ENCODE assay signal across 1 cellular context in genomic region chr10:58266003-58266825, GRCh38.
TF ChIP-seq lines count a peak whose summit lies in the region.

No MANE protein-coding gene starts in this region.

TF ChIP-seq in GM12878, 131 proteins besides CTCF, POLR2A, EP300 and RAD21 (continued from another document and continues in another):
- TF ChIP-seq BCLAF1 (IDR thresholded peaks at IDR 0.05) (no peak), RB1 (IDR thresholded peaks at IDR 0.05; ENCODE audit: borderline replicate concordance) (no peak), FOS (IDR thresholded peaks at IDR 0.05; ENCODE audit: borderline replicate concordance, extremely low read depth, insufficient read length) (no peak), BRCA1 (IDR thresholded peaks at IDR 0.05; ENCODE audit: low read depth, low read length) (no peak), CHD4 (IDR thresholded peaks at IDR 0.05) (no peak), NR2C2 (IDR thresholded peaks at IDR 0.05; ENCODE audit: borderline replicate concordance, control insufficient read depth, insufficient read length, low read depth) (no peak), KDM1A (IDR thresholded peaks at IDR 0.05; ENCODE audit: borderline replicate concordance) (no peak), ZZZ3 (IDR thresholded peaks at IDR 0.05; ENCODE audit: control insufficient read depth, insufficient read length, low read depth) (no peak), CREB1 (IDR thresholded peaks at IDR 0.05; ENCODE audit: low read depth) (peak; percentile 65), TCF7 (IDR thresholded peaks at IDR 0.05; ENCODE audit: borderline replicate concordance) (no peak), NFYA (IDR thresholded peaks at IDR 0.05; ENCODE audit: borderline replicate concordance, low read depth, low read length) (no peak), SUZ12 (IDR thresholded peaks at IDR 0.05; ENCODE audit: unreplicated experiment) (no peak), MTA2 (IDR thresholded peaks at IDR 0.05; ENCODE audit: low read depth) (no peak), MYC (IDR thresholded peaks at IDR 0.05; ENCODE audit: insufficient read depth, insufficient read length, insufficient replicate concordance, low read length, severe bottlenecking) (no peak), E4F1 (IDR thresholded peaks at IDR 0.05; ENCODE audit: borderline replicate concordance, partially characterized antibody) (no peak), ZBED1 (IDR thresholded peaks at IDR 0.05; ENCODE audit: borderline replicate concordance) (no peak), CEBPB (IDR thresholded peaks at IDR 0.05; ENCODE audit: borderline replicate concordance in 1 of 2, low read depth in 2 of 2, low read length in 2 of 2) (no peak), ZNF622 (IDR thresholded peaks at IDR 0.05) (no peak), BCL11A (IDR thresholded peaks at IDR 0.05; ENCODE audit: low read depth, low read length) (no peak), IKZF1 (conservative IDR thresholded peaks at IDR 0.05) (no peak), LARP7 (IDR thresholded peaks at IDR 0.05) (no peak), BACH1 (IDR thresholded peaks at IDR 0.05; ENCODE audit: borderline replicate concordance) (no peak), PAX5 (IDR thresholded peaks at IDR 0.05; ENCODE audit: borderline replicate concordance, low read depth, low read length) (no peak), NFIC (IDR thresholded peaks at IDR 0.05; ENCODE audit: low read depth, low read length) (0 out of 2 replicates have a peak, but pooled peaks have one; percentile 24), SMAD1 (IDR thresholded peaks at IDR 0.05; ENCODE audit: low read depth, partially characterized antibody) (peak; percentile 34), EGR1 (IDR thresholded peaks at IDR 0.05; ENCODE audit: borderline replicate concordance in 1 of 2, low read depth in 2 of 2, low read length in 2 of 2) (no peak), TBL1XR1 (IDR thresholded peaks at IDR 0.05; ENCODE audit: low read depth, low read length) (no peak), CBFB (IDR thresholded peaks at IDR 0.05; ENCODE audit: low read depth) (no peak), NBN (IDR thresholded peaks at IDR 0.05) (no peak), CREM (IDR thresholded peaks at IDR 0.05; ENCODE audit: low read depth) (peak; percentile 55; the same call in 1 of the 2 replicates), HSF1 (IDR thresholded peaks at IDR 0.05; ENCODE audit: low read depth, low read length) (no peak), EED (IDR thresholded peaks at IDR 0.05; ENCODE audit: low read depth) (no peak), HDAC2 (IDR thresholded peaks at IDR 0.05) (no peak), SKIL (IDR thresholded peaks at IDR 0.05; ENCODE audit: low read depth, poor library complexity, severe bottlenecking) (no peak), STAT3 (IDR thresholded peaks at IDR 0.05; ENCODE audit: low read depth, low read length) (no peak), NR2C1 (IDR thresholded peaks at IDR 0.05) (peak; percentile 71), SMARCA5 (IDR thresholded peaks at IDR 0.05) (no peak), POLR2AphosphoS2 (IDR thresholded peaks at IDR 0.05; ENCODE audit: low read depth, low read length) (no peak), RBBP5 (conservative IDR thresholded peaks at IDR 0.05) (no peak), SREBF2 (IDR thresholded peaks at IDR 0.05; ENCODE audit: low read length) (no peak), ZNF24 (IDR thresholded peaks at IDR 0.05) (no peak), TCF12 (IDR thresholded peaks at IDR 0.05; ENCODE audit: low read depth, low read length) (no peak), TCF3 (IDR thresholded peaks at IDR 0.05; ENCODE audit: borderline replicate concordance, insufficient read depth, low read depth, low read length) (no peak)
- TF ChIP-seq, protein P1, sequence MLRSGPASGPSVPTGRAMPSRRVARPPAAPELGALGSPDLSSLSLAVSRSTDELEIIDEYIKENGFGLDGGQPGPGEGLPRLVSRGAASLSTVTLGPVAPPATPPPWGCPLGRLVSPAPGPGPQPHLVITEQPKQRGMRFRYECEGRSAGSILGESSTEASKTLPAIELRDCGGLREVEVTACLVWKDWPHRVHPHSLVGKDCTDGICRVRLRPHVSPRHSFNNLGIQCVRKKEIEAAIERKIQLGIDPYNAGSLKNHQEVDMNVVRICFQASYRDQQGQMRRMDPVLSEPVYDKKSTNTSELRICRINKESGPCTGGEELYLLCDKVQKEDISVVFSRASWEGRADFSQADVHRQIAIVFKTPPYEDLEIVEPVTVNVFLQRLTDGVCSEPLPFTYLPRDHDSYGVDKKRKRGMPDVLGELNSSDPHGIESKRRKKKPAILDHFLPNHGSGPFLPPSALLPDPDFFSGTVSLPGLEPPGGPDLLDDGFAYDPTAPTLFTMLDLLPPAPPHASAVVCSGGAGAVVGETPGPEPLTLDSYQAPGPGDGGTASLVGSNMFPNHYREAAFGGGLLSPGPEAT (IDR thresholded peaks at IDR 0.05; ENCODE audit: low read depth) = no peak
- TF ChIP-seq, protein P2, sequence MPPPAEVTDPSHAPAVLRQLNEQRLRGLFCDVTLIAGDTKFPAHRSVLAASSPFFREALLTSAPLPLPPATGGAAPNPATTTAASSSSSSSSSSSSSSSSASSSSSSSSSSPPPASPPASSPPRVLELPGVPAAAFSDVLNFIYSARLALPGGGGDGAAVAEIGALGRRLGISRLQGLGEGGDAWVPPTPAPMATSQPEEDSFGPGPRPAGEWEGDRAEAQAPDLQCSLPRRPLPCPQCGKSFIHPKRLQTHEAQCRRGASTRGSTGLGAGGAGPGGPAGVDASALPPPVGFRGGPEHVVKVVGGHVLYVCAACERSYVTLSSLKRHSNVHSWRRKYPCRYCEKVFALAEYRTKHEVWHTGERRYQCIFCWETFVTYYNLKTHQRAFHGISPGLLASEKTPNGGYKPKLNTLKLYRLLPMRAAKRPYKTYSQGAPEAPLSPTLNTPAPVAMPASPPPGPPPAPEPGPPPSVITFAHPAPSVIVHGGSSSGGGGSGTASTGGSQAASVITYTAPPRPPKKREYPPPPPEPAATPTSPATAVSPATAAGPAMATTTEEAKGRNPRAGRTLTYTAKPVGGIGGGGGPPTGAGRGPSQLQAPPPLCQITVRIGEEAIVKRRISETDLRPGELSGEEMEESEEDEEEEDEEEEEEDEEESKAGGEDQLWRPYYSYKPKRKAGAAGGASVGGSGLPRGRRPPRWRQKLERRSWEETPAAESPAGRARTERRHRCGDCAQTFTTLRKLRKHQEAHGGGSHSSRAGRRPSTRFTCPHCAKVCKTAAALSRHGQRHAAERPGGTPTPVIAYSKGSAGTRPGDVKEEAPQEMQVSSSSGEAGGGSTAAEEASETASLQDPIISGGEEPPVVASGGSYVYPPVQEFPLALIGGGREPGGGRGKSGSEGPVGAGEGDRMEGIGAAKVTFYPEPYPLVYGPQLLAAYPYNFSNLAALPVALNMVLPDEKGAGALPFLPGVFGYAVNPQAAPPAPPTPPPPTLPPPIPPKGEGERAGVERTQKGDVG (CRISPR knock-in tag; IDR thresholded peaks at IDR 0.05) = no peak
- TF ChIP-seq, protein P3, sequence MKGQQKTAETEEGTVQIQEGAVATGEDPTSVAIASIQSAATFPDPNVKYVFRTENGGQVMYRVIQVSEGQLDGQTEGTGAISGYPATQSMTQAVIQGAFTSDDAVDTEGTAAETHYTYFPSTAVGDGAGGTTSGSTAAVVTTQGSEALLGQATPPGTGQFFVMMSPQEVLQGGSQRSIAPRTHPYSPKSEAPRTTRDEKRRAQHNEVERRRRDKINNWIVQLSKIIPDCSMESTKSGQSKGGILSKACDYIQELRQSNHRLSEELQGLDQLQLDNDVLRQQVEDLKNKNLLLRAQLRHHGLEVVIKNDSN (IDR thresholded peaks at IDR 0.05; ENCODE audit: borderline replicate concordance, extremely low read length, insufficient read depth, low read depth, low read length) = no peak
- TF ChIP-seq, protein P4, sequence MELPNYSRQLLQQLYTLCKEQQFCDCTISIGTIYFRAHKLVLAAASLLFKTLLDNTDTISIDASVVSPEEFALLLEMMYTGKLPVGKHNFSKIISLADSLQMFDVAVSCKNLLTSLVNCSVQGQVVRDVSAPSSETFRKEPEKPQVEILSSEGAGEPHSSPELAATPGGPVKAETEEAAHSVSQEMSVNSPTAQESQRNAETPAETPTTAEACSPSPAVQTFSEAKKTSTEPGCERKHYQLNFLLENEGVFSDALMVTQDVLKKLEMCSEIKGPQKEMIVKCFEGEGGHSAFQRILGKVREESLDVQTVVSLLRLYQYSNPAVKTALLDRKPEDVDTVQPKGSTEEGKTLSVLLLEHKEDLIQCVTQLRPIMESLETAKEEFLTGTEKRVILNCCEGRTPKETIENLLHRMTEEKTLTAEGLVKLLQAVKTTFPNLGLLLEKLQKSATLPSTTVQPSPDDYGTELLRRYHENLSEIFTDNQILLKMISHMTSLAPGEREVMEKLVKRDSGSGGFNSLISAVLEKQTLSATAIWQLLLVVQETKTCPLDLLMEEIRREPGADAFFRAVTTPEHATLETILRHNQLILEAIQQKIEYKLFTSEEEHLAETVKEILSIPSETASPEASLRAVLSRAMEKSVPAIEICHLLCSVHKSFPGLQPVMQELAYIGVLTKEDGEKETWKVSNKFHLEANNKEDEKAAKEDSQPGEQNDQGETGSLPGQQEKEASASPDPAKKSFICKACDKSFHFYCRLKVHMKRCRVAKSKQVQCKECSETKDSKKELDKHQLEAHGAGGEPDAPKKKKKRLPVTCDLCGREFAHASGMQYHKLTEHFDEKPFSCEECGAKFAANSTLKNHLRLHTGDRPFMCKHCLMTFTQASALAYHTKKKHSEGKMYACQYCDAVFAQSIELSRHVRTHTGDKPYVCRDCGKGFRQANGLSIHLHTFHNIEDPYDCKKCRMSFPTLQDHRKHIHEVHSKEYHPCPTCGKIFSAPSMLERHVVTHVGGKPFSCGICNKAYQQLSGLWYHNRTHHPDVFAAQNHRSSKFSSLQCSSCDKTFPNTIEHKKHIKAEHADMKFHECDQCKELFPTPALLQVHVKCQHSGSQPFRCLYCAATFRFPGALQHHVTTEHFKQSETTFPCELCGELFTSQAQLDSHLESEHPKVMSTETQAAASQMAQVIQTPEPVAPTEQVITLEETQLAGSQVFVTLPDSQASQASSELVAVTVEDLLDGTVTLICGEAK (IDR thresholded peaks at IDR 0.05; ENCODE audit: borderline replicate concordance) = no peak
